In the genomic region with DNA sequence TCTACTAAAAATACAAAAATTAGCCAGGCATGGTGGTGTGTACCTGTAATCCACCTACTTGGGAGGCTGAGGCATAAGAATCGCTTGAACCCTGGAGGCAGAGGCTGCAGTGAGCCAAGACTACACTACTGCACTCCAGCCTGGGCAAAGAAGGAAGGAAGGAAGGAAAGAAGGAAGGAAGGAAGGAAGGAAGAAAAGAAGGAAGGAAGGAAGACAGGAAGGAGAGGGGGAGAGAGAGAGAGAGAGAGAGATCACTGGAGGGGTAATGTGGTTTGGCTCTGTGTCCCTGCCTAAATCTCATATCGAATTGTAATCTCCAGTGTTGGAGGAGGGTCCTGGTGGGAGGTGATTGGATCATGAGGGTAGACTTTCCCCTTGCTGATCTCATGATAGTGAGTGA, we compare ENCODE assay signal across 29 cellular contexts.
"Had no signal": no experiment of that assay in that cellular context is flagged by ENCODE, and none has a peak within 500 bp of the region (broad histone marks: within the 10 kb centered on the region; RNA-seq: fewer than 3 reads in every experiment).

No MANE protein-coding gene starts in this region.

- H3K4me2 ChIP-seq: hepatocyte had no signal

- ATAC-seq: effector memory CD8-positive, alpha-beta T cell; esophagus mucosa; foreskin keratinocyte; gastrocnemius medialis; gastroesophageal sphincter; heart left ventricle; heart right ventricle had no signal

- H3K4me3 Mint-ChIP-seq: dendritic cell treated with granulocyte-macrophage colony-stimulating factor and Interleukin-4, amounts not matched to agents 40 ng/mL and 50 ng/mL, for 4 days; effector memory CD8-positive, alpha-beta T cell; endodermal cell had no signal

- DNase-seq: colonic mucosa; cortex of kidney; dermis blood vessel endothelial cell; dorsolateral prefrontal cortex; effector CD4-positive, alpha-beta T cell; effector CD8-positive, alpha-beta T cell; effector memory CD4-positive, alpha-beta T cell; effector memory CD8-positive, alpha-beta T cell; endodermal cell; esophagus squamous epithelium; foreskin fibroblast; foreskin keratinocyte; foreskin melanocyte; gastrocnemius medialis; glutamatergic neuron; head of caudate nucleus; heart left ventricle; heart right ventricle had no signal

- H3K27me3 ChIP-seq: colonic mucosa, foreskin keratinocyte, gastrocnemius medialis, hepatocyte had no signal

- H3K36me3 ChIP-seq: colonic mucosa, esophagus muscularis mucosa, esophagus squamous epithelium, gastrocnemius medialis, gastroesophageal sphincter, heart left ventricle, heart right ventricle had no signal

- H3K4me1 ChIP-seq: colonic mucosa, esophagus muscularis mucosa, esophagus squamous epithelium, foreskin keratinocyte, gastrocnemius medialis, gastroesophageal sphincter, heart left ventricle, heart right ventricle had no signal

- H3K9me3 ChIP-seq: colonic mucosa, gastrocnemius medialis had no signal

- H3K4me3 ChIP-seq: colonic mucosa, coronary artery, dorsolateral prefrontal cortex, esophagus muscularis mucosa, esophagus squamous epithelium, gastrocnemius medialis, gastroesophageal sphincter, heart left ventricle, heart right ventricle, hepatocyte had no signal

- H2AFZ ChIP-seq: hepatocyte had no signal

- H3K27ac ChIP-seq: colonic mucosa, coronary artery, dorsolateral prefrontal cortex, epithelial cell of prostate, esophagus muscularis mucosa, esophagus squamous epithelium, foreskin keratinocyte, gastrocnemius medialis, gastroesophageal sphincter, heart left ventricle, heart right ventricle, hepatocyte had no signal

- FAIRE-seq: colon, endometrium, endothelial cell of umbilical vein, frontal cortex had no signal

- H3K79me2 ChIP-seq: hepatocyte had no signal

- H3K27ac Mint-ChIP-seq: dendritic cell treated with granulocyte-macrophage colony-stimulating factor and Interleukin-4, amounts not matched to agents 40 ng/mL and 50 ng/mL, for 4 days; effector memory CD8-positive, alpha-beta T cell; endodermal cell had no signal
